8 cellular contexts compared by ENCODE assay signal in genomic region chr5:140175367-140176027, GRCh38. TPM values are rescaled to one million over a fixed set of nuclear protein-coding genes. Genes with fewer than 3 reads are reported as not detected.
DNase-seq lines count a peak whose midpoint lies in the region; ATAC-seq, FAIRE-seq and TF ChIP-seq lines count a peak whose summit lies in the region.

No MANE protein-coding gene starts in this region.

- TF ChIP-seq CTCF in pancreas (IDR thresholded peaks at IDR 0.05) (no peak), tibial nerve (IDR thresholded peaks at IDR 0.05) (peak in 3 of 5 experiments; percentile 27 to 40 (median 36))

- no peak for FAIRE-seq in pancreas (lab: Jason Lieb, UNC)

- H3K9ac ChIP-seq in HUES6 (ENCODE audit: low read length) = peak overlapping the region; percentile 88

- H3K4me1 ChIP-seq in HUES6 (ENCODE audit: control insufficient read depth, insufficient read depth, low read length) = peaks cover 4% of the 10 kb centered on the region; the same call in 1 of the 2 replicates
- H3K4me1 ChIP-seq in pancreas = peaks cover 12 to 34% (median 30%) of the 10 kb centered on the region in 3 donors
- peaks cover 0 to 48% (median 35%) of the 10 kb centered on the region in 4 donors for H3K4me1 ChIP-seq in tibial nerve

- peaks cover 0 to 4% of the 10 kb centered on the region in 2 donors for H3K36me3 Mint-ChIP-seq in activated naive CD4-positive, alpha-beta T cell treated with anti-CD3 and anti-CD28 coated beads, Interleukin-2, amount 50 U/mL, for 72 hours

- intact Hi-C loops in head of caudate nucleus (cut with DNase I) = loop anchor here (10.0 kb wide), 1 partner anchor 169 kb away; the partner anchor contains the start of gene HBEGF
- intact Hi-C loops in pancreas (cut with DNase I) = no loop called here

- no peak for TF ChIP-seq POLR2A in tibial nerve (IDR thresholded peaks at IDR 0.05)

- DNase-seq in DMS53 (lab: John Stamatoyannopoulos, UW) = peak; percentile 86
- peak; percentile 66 for DNase-seq in SK-MEL-5 (ENCODE audit: low read depth, low spot score)
- peak; percentile 71 to 72 for DNase-seq in activated naive CD4-positive, alpha-beta T cell treated with anti-CD3 and anti-CD28 coated beads, Interleukin-2, amount 50 U/mL, for 72 hours (ENCODE audit: low spot score in 2 of 2)
- DNase-seq in head of caudate nucleus = peak; percentile 29 to 82 (median 66)
- peak; percentile 78 to 94 (median 82) for DNase-seq in pancreas
- peak; percentile 49 to 59 for DNase-seq in tibial nerve (ENCODE audit: low spot score in 2 of 2)

- H3K4me3 ChIP-seq in HUES6 (ENCODE audit: low read depth, low read length) = peak overlapping the region; percentile 82
- H3K4me3 ChIP-seq in pancreas = peak overlapping the region; percentile 78 to 98 (median 97)
- peak overlapping the region; percentile 61 to 98 (median 90) for H3K4me3 ChIP-seq in tibial nerve

- in situ Hi-C loops in SK-MEL-5 (cut with HindIII; ENCODE audit: low pct_unique_long_range_greater_than_20kb, low sequenced_read_pairs) = no loop called here

- no peaks in the 10 kb centered on the region for H3K9me3 Mint-ChIP-seq in activated naive CD4-positive, alpha-beta T cell treated with anti-CD3 and anti-CD28 coated beads, Interleukin-2, amount 50 U/mL, for 72 hours

- H3K27me3 ChIP-seq in HUES6 (ENCODE audit: control insufficient read depth, insufficient read depth, low read length) (no peaks in the 10 kb centered on the region), pancreas (no peaks in the 10 kb centered on the region), tibial nerve (no peaks in the 10 kb centered on the region)

- peak overlapping the region; percentile 61 to 86 for H3K27ac Mint-ChIP-seq in activated naive CD4-positive, alpha-beta T cell treated with anti-CD3 and anti-CD28 coated beads, Interleukin-2, amount 50 U/mL, for 72 hours

- TF ChIP-seq EP300 in tibial nerve (IDR thresholded peaks at IDR 0.05) = no peak

- H3K27ac ChIP-seq in HUES6 (ENCODE audit: low read depth, low read length) (peak overlapping the region; percentile 41; the same call in 1 of the 2 replicates), pancreas (peak overlapping the region; percentile 99 to 100 (median 100)), tibial nerve (peak overlapping the region; percentile 89 to 100 (median 98))

- WGBS in pancreas, 2 donors = 0% methylated on average over 46 to 58 of the region's 58 CpGs
- 1% methylated on average over 24 to 54 of the region's 58 CpGs for WGBS in tibial nerve, 2 donors

- H3K9me3 ChIP-seq in HUES6 (ENCODE audit: control insufficient read depth, insufficient read depth, low read depth, low read length) = no peaks in the 10 kb centered on the region
- H3K9me3 ChIP-seq in pancreas = no peaks in the 10 kb centered on the region
- H3K9me3 ChIP-seq in tibial nerve = no peaks in the 10 kb centered on the region

- H3K36me3 ChIP-seq in HUES6 (ENCODE audit: control insufficient read depth, insufficient read depth, low read length) (no peaks in the 10 kb centered on the region), pancreas (no peaks in the 10 kb centered on the region), tibial nerve (no peaks in the 10 kb centered on the region)

- ATAC-seq in GM21526 (IDR thresholded peaks at IDR 0.05; ENCODE audit: low FRiP score, unreplicated experiment) (peak; percentile 40), pancreas (peak; percentile 68 to 79 (median 70))
- ATAC-seq in activated naive CD4-positive, alpha-beta T cell treated with anti-CD3 and anti-CD28 coated beads, Interleukin-2, amount 50 U/mL, for 72 hours = peak; percentile 55 to 62

RNA-seq across cellular contexts. Expression of gene CYSTM1, which starts 0.5 kb away (rescaled TPM):
- 182 and 186 TPM in 2 replicates for total RNA-seq in SK-MEL-5 (2014; rRNA removed; shearing (Covaris generic))
- 175 and 190 TPM in 2 replicates for polyA plus RNA-seq in SK-MEL-5 (2015; cell fraction: cytosol; rRNA removed)
- polyA plus RNA-seq in SK-MEL-5 (2015; cell fraction: nucleus; rRNA removed) = 14.5 and 28.8 TPM in 2 replicates
- 10 to 100 TPM; 10.8 to 18.8 TPM for total RNA-seq in activated naive CD4-positive, alpha-beta T cell treated with anti-CD3 and anti-CD28 coated beads, Interleukin-2, amount 50 U/mL, for 72 hours
- total RNA-seq in pancreas (10 to 100 TPM; 30.2 to 66.2 (median 44.9) TPM), tibial nerve (10 to 100 TPM; 44.9 to 77.6 (median 63.5) TPM)
- polyA plus RNA-seq in pancreas = 100 to 1,000 TPM in 1 of 2 donors, 10 to 100 TPM in 1; 80.6 to 185 TPM

RNA-seq across cellular contexts. Expression of gene IGIP, which starts 49.8 kb away (rescaled TPM):
- total RNA-seq in SK-MEL-5 (2014; rRNA removed; shearing (Covaris generic)) = 1.9 and 2.0 TPM in 2 replicates
- 1.5 and 1.6 TPM in 2 replicates for polyA plus RNA-seq in SK-MEL-5 (2015; cell fraction: cytosol; rRNA removed)
- 13.3 and 14.3 TPM in 2 replicates for polyA plus RNA-seq in SK-MEL-5 (2015; cell fraction: nucleus; rRNA removed)
- 1 to 10 TPM; 1.8 to 3.2 TPM for total RNA-seq in activated naive CD4-positive, alpha-beta T cell treated with anti-CD3 and anti-CD28 coated beads, Interleukin-2, amount 50 U/mL, for 72 hours
- 1 to 10 TPM; 2.6 to 8.0 (median 5.8) TPM for total RNA-seq in pancreas
- 1 to 10 TPM; 3.8 to 7.0 TPM for polyA plus RNA-seq in pancreas
- 10 to 100 TPM; 16.5 to 28.6 (median 27.1) TPM for total RNA-seq in tibial nerve

Comparison
In these comparisons a context has a peak if more than half of its experiments do, and no peak if none do; other contexts are left out.
1. Peak in every context shown above with its lines: DNase-seq, ATAC-seq, H3K4me3 ChIP-seq and H3K27ac ChIP-seq.
2. H3K27ac ChIP-seq: peak in every context shown above with its lines; median percentile 100 in pancreas; 98 in tibial nerve; 41 in HUES6.
3. CTCF ChIP-seq: peak in tibial nerve (3 of 5); none in pancreas (0 of 4).